ENCODE assay signal across 9 cellular contexts in the genomic region with DNA sequence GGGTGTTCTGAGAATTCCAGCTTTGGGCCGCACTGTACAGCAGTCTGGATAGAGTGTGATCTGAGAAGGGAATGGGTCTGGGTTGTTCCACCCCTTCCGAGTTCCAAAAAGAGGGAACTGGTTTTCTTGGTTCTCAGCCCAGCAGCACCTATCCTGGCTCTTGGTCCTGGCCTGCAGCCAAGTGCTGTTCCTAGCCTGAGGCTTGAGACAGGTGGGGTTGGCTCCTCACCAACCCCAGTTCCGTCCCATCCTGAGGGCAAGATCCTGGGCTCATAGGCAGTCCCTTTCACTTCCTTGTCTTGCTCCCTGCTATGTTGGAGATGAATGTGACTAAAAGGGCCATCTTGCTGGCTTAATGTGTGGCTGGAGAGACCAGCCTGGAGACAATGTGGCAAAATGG. TPM values are rescaled to one million over a fixed set of nuclear protein-coding genes. Genes with fewer than 3 reads are reported as not detected.
DNase-seq lines count a peak whose midpoint lies in the region; ATAC-seq lines count a peak whose summit lies in the region.
"Had no signal": no experiment of that assay in that cellular context is flagged by ENCODE, and none has a peak within 500 bp of the region (broad histone marks: within the 10 kb centered on the region; RNA-seq: fewer than 3 reads in every experiment).

No MANE protein-coding gene starts in this region.

- H3K4me1 Mint-ChIP-seq in activated naive CD8-positive, alpha-beta T cell treated with anti-CD3 and anti-CD28 coated beads for 36 hours, result no peaks in the 10 kb centered on the region
- peaks cover 2% of the 10 kb centered on the region for H3K4me1 Mint-ChIP-seq in activated naive CD8-positive, alpha-beta T cell treated with anti-CD3 and anti-CD28 coated beads, Interleukin-2, amount 50 U/mL, for 24 hours

- H3K27me3 Mint-ChIP-seq in activated naive CD8-positive, alpha-beta T cell treated with anti-CD3 and anti-CD28 coated beads for 36 hours, result no peaks in the 10 kb centered on the region
- no peaks in the 10 kb centered on the region for H3K27me3 Mint-ChIP-seq in activated naive CD8-positive, alpha-beta T cell treated with anti-CD3 and anti-CD28 coated beads, Interleukin-2, amount 50 U/mL, for 24 hours

- H3K9me3 ChIP-seq in SK-N-MC (ENCODE audit: low read depth, low read length), result no peaks in the 10 kb centered on the region

- DNase-seq in activated naive CD8-positive, alpha-beta T cell treated with anti-CD3 and anti-CD28 coated beads for 36 hours, result no peak
- DNase-seq in activated naive CD8-positive, alpha-beta T cell treated with anti-CD3 and anti-CD28 coated beads, Interleukin-2, amount 50 U/mL, for 24 hours, result no peak
- DNase-seq in SK-N-MC (ENCODE audit: low read depth, low spot score), result no peak
- peak; percentile 89 to 90 for DNase-seq in left colon
- peak; percentile 67 for DNase-seq in ureter (ENCODE audit: low spot score)
- DNase-seq in H4 (ENCODE audit: low spot score), result no peak
- no peak for DNase-seq in NCI-H1092 (lab: John Stamatoyannopoulos, UW)
- DNase-seq: activated CD4-positive, alpha-beta T cell treated with anti-CD3 and anti-CD28 coated beads, Interleukin-2, amount 50 U/mL, for 4 hours had no signal

- H3K27ac ChIP-seq in SK-N-MC, result peak overlapping the region; percentile 22

- no peak overlapping the region for H3K4me3 Mint-ChIP-seq in activated naive CD8-positive, alpha-beta T cell treated with anti-CD3 and anti-CD28 coated beads for 36 hours
- H3K4me3 Mint-ChIP-seq in activated naive CD8-positive, alpha-beta T cell treated with anti-CD3 and anti-CD28 coated beads, Interleukin-2, amount 50 U/mL, for 24 hours, result no peak overlapping the region

- no peak overlapping the region for H3K4me3 ChIP-seq in SK-N-MC

- intact Hi-C loops in left colon (cut with DNase I, micrococcal nuclease), result loop anchor here (10.0 kb wide), 3 partner anchors 46 to 136 kb away; partner anchors contain the start of gene ANKRD63 (in 1 of the 2)

- H3K9me3 Mint-ChIP-seq in activated naive CD8-positive, alpha-beta T cell treated with anti-CD3 and anti-CD28 coated beads for 36 hours, result no peaks in the 10 kb centered on the region
- H3K9me3 Mint-ChIP-seq in activated naive CD8-positive, alpha-beta T cell treated with anti-CD3 and anti-CD28 coated beads, Interleukin-2, amount 50 U/mL, for 24 hours, result no peaks in the 10 kb centered on the region

- peaks cover 8% of the 10 kb centered on the region; the same call in 1 of the 2 replicates for H3K36me3 ChIP-seq in SK-N-MC (ENCODE audit: insufficient read depth, low read length)

- H3K27ac Mint-ChIP-seq in activated naive CD8-positive, alpha-beta T cell treated with anti-CD3 and anti-CD28 coated beads for 36 hours, result peak overlapping the region; percentile 28
- no peak overlapping the region for H3K27ac Mint-ChIP-seq in activated naive CD8-positive, alpha-beta T cell treated with anti-CD3 and anti-CD28 coated beads, Interleukin-2, amount 50 U/mL, for 24 hours

- no peak for ATAC-seq in activated naive CD8-positive, alpha-beta T cell treated with anti-CD3 and anti-CD28 coated beads, Interleukin-2, amount 50 U/mL, for 24 hours
- peak; percentile 87 for ATAC-seq in left colon
- ATAC-seq in HG02642 (IDR thresholded peaks at IDR 0.05; ENCODE audit: poor library complexity, unreplicated experiment), result no peak

- H3K36me3 Mint-ChIP-seq in activated naive CD8-positive, alpha-beta T cell treated with anti-CD3 and anti-CD28 coated beads for 36 hours, result no peaks in the 10 kb centered on the region
- peaks cover 4% of the 10 kb centered on the region for H3K36me3 Mint-ChIP-seq in activated naive CD8-positive, alpha-beta T cell treated with anti-CD3 and anti-CD28 coated beads, Interleukin-2, amount 50 U/mL, for 24 hours (ENCODE audit: low read depth)

- no peak overlapping the region for H3K9ac ChIP-seq in SK-N-MC (ENCODE audit: insufficient read length)

RNA-seq across cellular contexts. Expression of gene IVD, which starts 15.2 kb away (rescaled TPM):
- total RNA-seq in activated naive CD8-positive, alpha-beta T cell treated with anti-CD3 and anti-CD28 coated beads for 36 hours, result 10 to 100 TPM; 64.9 to 68.6 TPM
- 10 to 100 TPM; 68.8 to 71.5 TPM for total RNA-seq in left colon
- total RNA-seq in ureter, result 109 TPM
- total RNA-seq in H4 (2014; rRNA removed; shearing (Covaris generic)), result 9.1 and 13.6 TPM in 2 replicates

RNA-seq across cellular contexts. Expression of gene BAHD1, which starts 20.0 kb away (rescaled TPM):
- 10 to 100 TPM; 18.0 to 18.7 TPM for total RNA-seq in activated naive CD8-positive, alpha-beta T cell treated with anti-CD3 and anti-CD28 coated beads for 36 hours
- total RNA-seq in left colon (10 to 100 TPM; 20.9 to 27.2 TPM), ureter (29.0 TPM)
- 5.3 and 6.0 TPM in 2 replicates for total RNA-seq in H4 (2014; rRNA removed; shearing (Covaris generic))

RNA-seq across cellular contexts. Expression of gene KNSTRN, which starts 38.3 kb away (rescaled TPM):
- 10 to 100 TPM; 54.3 to 56.3 TPM for total RNA-seq in activated naive CD8-positive, alpha-beta T cell treated with anti-CD3 and anti-CD28 coated beads for 36 hours
- total RNA-seq in left colon (10 to 100 TPM in 1 of 2 donors, 1 to 10 TPM in 1; 6.7 to 10.8 TPM), ureter (8.7 TPM)
- 90.3 and 92.9 TPM in 2 replicates for total RNA-seq in H4 (2014; rRNA removed; shearing (Covaris generic))

RNA-seq across cellular contexts. Expression of gene CHST14, which starts 50.0 kb away (rescaled TPM):
- 1 to 10 TPM; 5.7 to 7.1 TPM for total RNA-seq in activated naive CD8-positive, alpha-beta T cell treated with anti-CD3 and anti-CD28 coated beads for 36 hours
- total RNA-seq in left colon (1 to 10 TPM; 2.5 to 5.1 TPM), ureter (18.0 TPM)
- total RNA-seq in H4 (2014; rRNA removed; shearing (Covaris generic)), result 31.6 and 34.6 TPM in 2 replicates

Comparison
In these comparisons a context has a peak if more than half of its experiments do, and no peak if none do; other contexts are left out.
1. DNase-seq: peak in left colon (2 of 2) and ureter (single experiment); none in activated naive CD8-positive, alpha-beta T cell treated with anti-CD3 and anti-CD28 coated beads for 36 hours (single experiment), activated naive CD8-positive, alpha-beta T cell treated with anti-CD3 and anti-CD28 coated beads, Interleukin-2, amount 50 U/mL, for 24 hours (single experiment), SK-N-MC (single experiment), H4 (single experiment) and NCI-H1092 (single experiment).